20 cellular contexts compared by ENCODE assay signal in genomic region chr5:119785057-119785456, GRCh38.
DNase-seq lines count a peak whose midpoint lies in the region; ATAC-seq and TF ChIP-seq lines count a peak whose summit lies in the region.
"Had no signal": no experiment of that assay in that cellular context is flagged by ENCODE, and none has a peak within 500 bp of the region (broad histone marks: within the 10 kb centered on the region; RNA-seq: fewer than 3 reads in every experiment).

No MANE protein-coding gene starts in this region.

- H3K9me3 Mint-ChIP-seq in activated naive CD4-positive, alpha-beta T cell treated with anti-CD3 and anti-CD28 coated beads, Interleukin-2, amount 50 U/mL, for 72 hours: no peaks in the 10 kb centered on the region
- H3K9me3 Mint-ChIP-seq: CD4-positive, alpha-beta T cell had no signal

- no peak overlapping the region for H3K27ac ChIP-seq in DND-41 (ENCODE audit: low read length)
- H3K27ac ChIP-seq in SU-DHL-6 (ENCODE audit: low read depth, low read length): no peak overlapping the region
- no peak overlapping the region for H3K27ac ChIP-seq in prostate gland
- H3K27ac ChIP-seq in right lobe of liver: no peak overlapping the region
- no peak overlapping the region for H3K27ac ChIP-seq in A673 (ENCODE audit: low read depth, low read length, poor library complexity, severe bottlenecking)
- H3K27ac ChIP-seq: BLaER1 had no signal

- H3K36me3 ChIP-seq in DND-41 (ENCODE audit: insufficient read depth, low read length): no peaks in the 10 kb centered on the region
- H3K36me3 ChIP-seq in SU-DHL-6 (ENCODE audit: low read length): no peaks in the 10 kb centered on the region
- H3K36me3 ChIP-seq in prostate gland: no peaks in the 10 kb centered on the region
- H3K36me3 ChIP-seq in right lobe of liver: no peaks in the 10 kb centered on the region
- H3K36me3 ChIP-seq in A673 (ENCODE audit: insufficient read depth, low read length, poor library complexity, severe bottlenecking): no peaks in the 10 kb centered on the region
- H3K36me3 ChIP-seq: BE2C, BLaER1 had no signal

- H3K4me1 ChIP-seq in DND-41 (ENCODE audit: insufficient read depth, low read length) (peaks cover 25% of the 10 kb centered on the region), mononuclear cell (ENCODE audit: insufficient read depth, low read length) (no peaks in the 10 kb centered on the region), prostate gland (replicated peaks) (no peaks in the 10 kb centered on the region), right lobe of liver (no peaks in the 10 kb centered on the region), A673 (ENCODE audit: insufficient read depth, low read length, poor library complexity, severe bottlenecking) (no peaks in the 10 kb centered on the region)
- H3K4me1 ChIP-seq: BE2C, Caco-2 had no signal

- H3K4me3 ChIP-seq in DND-41 (ENCODE audit: low read depth in 1 of 2, low read length in 2 of 2) (no peak overlapping the region), SU-DHL-6 (ENCODE audit: insufficient read depth, low read length, poor library complexity, severe bottlenecking) (no peak overlapping the region), mononuclear cell (ENCODE audit: low read length) (peak overlapping the region; percentile 2), prostate gland (no peak overlapping the region), right lobe of liver (no peak overlapping the region), A673 (ENCODE audit: low read depth, low read length, poor library complexity, severe bottlenecking) (no peak overlapping the region)
- H3K4me3 ChIP-seq: BLaER1, GM12878 had no signal

- DNase-seq in DND-41: no peak
- peak; percentile 36 for DNase-seq in prostate gland (ENCODE audit: low spot score)
- no peak for DNase-seq in right lobe of liver
- DNase-seq in activated naive CD4-positive, alpha-beta T cell treated with anti-CD3 and anti-CD28 coated beads, Interleukin-2, amount 50 U/mL, for 72 hours (ENCODE audit: low spot score in 2 of 2): no peak
- no peak for DNase-seq in A673 (ENCODE audit: low spot score)
- no peak for DNase-seq in NCI-H1105 (lab: John Stamatoyannopoulos, UW)
- DNase-seq: 8988T; BE2C; C1 segment of cervical spinal cord; Caco-2; Calu3; CD4-positive, alpha-beta T cell; CD8-positive, alpha-beta T cell; DMS79 treated with DMSO at 0.1 percent for 48 hours; EL; GDM1 had no signal

- H4K20me1 ChIP-seq in DND-41 (ENCODE audit: insufficient read depth, low read length): no peaks in the 10 kb centered on the region
- H4K20me1 ChIP-seq in SU-DHL-6 (ENCODE audit: low read depth, low read length): no peaks in the 10 kb centered on the region
- H4K20me1 ChIP-seq: BLaER1 had no signal

- H3K79me2 ChIP-seq in DND-41 (ENCODE audit: insufficient read depth, low read length): no peaks in the 10 kb centered on the region
- no peaks in the 10 kb centered on the region for H3K79me2 ChIP-seq in SU-DHL-6 (ENCODE audit: insufficient read depth, low read length)

- BruUV-seq in A673 (replicated peaks; lab: Mats Ljungman, UMichigan): no TSS peak

- TF ChIP-seq CTCF in DND-41 (IDR thresholded peaks at IDR 0.05; ENCODE audit: borderline replicate concordance, extremely low read depth, low read length, poor library complexity, severe bottlenecking) (no peak), SU-DHL-6 (IDR thresholded peaks at IDR 0.05; ENCODE audit: insufficient read depth, low read length, poor library complexity, severe bottlenecking) (no peak), prostate gland (IDR thresholded peaks at IDR 0.05) (no peak), right lobe of liver (IDR thresholded peaks at IDR 0.05) (no peak), A673 (conservative IDR thresholded peaks at IDR 0.05; ENCODE audit: low read depth, low read length) (no peak)

- no peak for TF ChIP-seq POLR2A in prostate gland (IDR thresholded peaks at IDR 0.05)
- TF ChIP-seq POLR2A in right lobe of liver (IDR thresholded peaks at IDR 0.05): no peak

- ATAC-seq in DND-41 (ENCODE audit: insufficient read depth, low read depth): no peak
- ATAC-seq in right lobe of liver: no peak
- ATAC-seq in activated naive CD4-positive, alpha-beta T cell treated with anti-CD3 and anti-CD28 coated beads, Interleukin-2, amount 50 U/mL, for 72 hours: no peak
- ATAC-seq: CD8-positive, alpha-beta T cell; GM12878 had no signal

- H3F3A ChIP-seq in SU-DHL-6 (ENCODE audit: insufficient read depth): no peaks in the 10 kb centered on the region

- POLR2A ChIA-PET in A673 (lab: Charles Lee; ENCODE audit: low non-redundant PET): no interaction called here

- intact Hi-C loops in prostate gland (cut with DNase I): no loop called here
- intact Hi-C loops in right lobe of liver (cut with DNase I): no loop called here
- intact Hi-C loops in A673 (cut with micrococcal nuclease; ENCODE audit: unreplicated experiment): no loop called here

- H2AFZ ChIP-seq in DND-41 (ENCODE audit: low read depth, low read length) (peak overlapping the region; percentile 45), SU-DHL-6 (ENCODE audit: low read depth, low read length, severe bottlenecking) (peak overlapping the region; percentile 29)

- H3K27ac Mint-ChIP-seq in activated naive CD4-positive, alpha-beta T cell treated with anti-CD3 and anti-CD28 coated beads, Interleukin-2, amount 50 U/mL, for 72 hours: no peak overlapping the region
- H3K27ac Mint-ChIP-seq: CD4-positive, alpha-beta T cell; CD8-positive, alpha-beta T cell had no signal

- H3K9me2 ChIP-seq in SU-DHL-6 (replicated peaks; ENCODE audit: insufficient read depth, low read length): no peaks in the 10 kb centered on the region

- H3K9me3 ChIP-seq in DND-41 (ENCODE audit: insufficient read depth, low read length, severe bottlenecking) (no peaks in the 10 kb centered on the region), SU-DHL-6 (ENCODE audit: insufficient read depth, low read length) (no peaks in the 10 kb centered on the region), mononuclear cell (ENCODE audit: low read depth, low read length) (no peaks in the 10 kb centered on the region), prostate gland (no peaks in the 10 kb centered on the region), right lobe of liver (no peaks in the 10 kb centered on the region), A673 (ENCODE audit: low read depth, low read length, poor library complexity, severe bottlenecking) (no peaks in the 10 kb centered on the region)
- H3K9me3 ChIP-seq: BE2C, BLaER1, Caco-2 had no signal

- H3K9ac ChIP-seq in DND-41 (ENCODE audit: low read depth, low read length) (no peak overlapping the region), SU-DHL-6 (ENCODE audit: low read length) (no peak overlapping the region)
- H3K9ac ChIP-seq: BLaER1 had no signal

- no peak overlapping the region for H3K4me2 ChIP-seq in DND-41 (ENCODE audit: insufficient read depth, low read length)
- no peak overlapping the region for H3K4me2 ChIP-seq in SU-DHL-6 (ENCODE audit: low read depth, low read length, poor library complexity, severe bottlenecking)
- H3K4me2 ChIP-seq: BLaER1 had no signal

- CTCF ChIA-PET in A673 (lab: Charles Lee): no interaction called here

- H3K36me3 Mint-ChIP-seq in activated naive CD4-positive, alpha-beta T cell treated with anti-CD3 and anti-CD28 coated beads, Interleukin-2, amount 50 U/mL, for 72 hours: no peaks in the 10 kb centered on the region
- H3K36me3 Mint-ChIP-seq: CD8-positive, alpha-beta T cell had no signal

- H3K27me3 ChIP-seq in DND-41 (ENCODE audit: insufficient read depth, low read length, poor library complexity) (no peaks in the 10 kb centered on the region), SU-DHL-6 (ENCODE audit: low read length) (no peaks in the 10 kb centered on the region), mononuclear cell (ENCODE audit: insufficient read depth, low read length) (no peaks in the 10 kb centered on the region), prostate gland (replicated peaks; ENCODE audit: insufficient read depth) (no peaks in the 10 kb centered on the region), right lobe of liver (no peaks in the 10 kb centered on the region), A673 (replicated peaks; ENCODE audit: insufficient read depth, low read depth, low read length, poor library complexity) (no peaks in the 10 kb centered on the region)
- H3K27me3 ChIP-seq: BE2C, BLaER1 had no signal
